ENCODE assay signal across 16 cellular contexts in the genomic region with DNA sequence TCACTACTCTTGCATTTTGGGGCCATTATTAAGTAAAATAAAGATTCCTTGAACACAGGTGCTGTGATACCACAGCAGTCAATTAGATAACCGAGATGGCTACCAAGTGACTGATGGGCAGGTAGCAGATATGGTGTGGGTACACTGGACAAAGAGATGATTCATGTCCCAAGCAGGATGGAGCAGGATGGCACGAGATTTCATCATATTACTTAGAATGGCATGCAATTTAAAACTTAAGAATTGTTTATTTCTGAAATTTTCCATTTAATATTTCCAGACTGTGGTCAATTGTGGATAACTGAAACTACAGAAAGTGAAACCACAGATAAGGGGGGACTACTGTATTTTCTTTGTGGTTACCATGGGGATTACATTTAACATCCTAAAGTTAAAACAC. TPM values are rescaled to one million over a fixed set of nuclear protein-coding genes. Genes with fewer than 3 reads are reported as not detected.
DNase-seq lines count a peak whose midpoint lies in the region; ATAC-seq and TF ChIP-seq lines count a peak whose summit lies in the region.
"Had no signal": no experiment of that assay in that cellular context is flagged by ENCODE, and none has a peak within 500 bp of the region (broad histone marks: within the 10 kb centered on the region; RNA-seq: fewer than 3 reads in every experiment).

No MANE protein-coding gene starts in this region.

- peaks cover 8% of the 10 kb centered on the region for H3K9me3 Mint-ChIP-seq in CD4-positive, alpha-beta T cell
- H3K9me3 Mint-ChIP-seq in IgD-negative memory B cell, result peaks cover 5 to 10% (median 9%) of the 10 kb centered on the region in 3 donors
- H3K9me3 Mint-ChIP-seq in activated naive CD8-positive, alpha-beta T cell treated with anti-CD3 and anti-CD28 coated beads for 36 hours, result peaks cover 31% of the 10 kb centered on the region

- DNase-seq in CD4-positive, alpha-beta T cell, result no peak
- no peak for DNase-seq in activated naive CD8-positive, alpha-beta T cell treated with anti-CD3 and anti-CD28 coated beads for 36 hours
- DNase-seq in kidney tubule cell (ENCODE audit: low spot score), result peak; percentile 66
- no peak for DNase-seq in UCSD-AML1 (lab: John Stamatoyannopoulos, UW; ENCODE audit: unreplicated experiment)
- DNase-seq in stimulated activated naive CD4-positive, alpha-beta T cell (lab: John Stamatoyannopoulos, UW), result no peak
- no peak for DNase-seq in globus pallidus (ENCODE audit: low spot score)
- DNase-seq in NCI-H1436 treated with DMSO at 0.1 percent for 48 hours (lab: John Stamatoyannopoulos, UW), result no peak
- DNase-seq: effector memory CD4-positive, alpha-beta T cell; H7; head of caudate nucleus; NCI-H1436; retina; stimulated activated CD4-positive, alpha-beta T cell treated with anti-CD3 and anti-CD28 coated beads, Interleukin-4, amount 100 ng/mL, for 1 hour; stomach had no signal

- intact Hi-C loops in CD4-positive, alpha-beta T cell (cut with DNase I, micrococcal nuclease), result no loop called here

- TF ChIP-seq CTCF in CD4-positive, alpha-beta T cell (IDR thresholded peaks at IDR 0.05), result no peak

- POLR2A ChIA-PET in CD4-positive, alpha-beta T cell (lab: Charles Lee), result interaction anchor here (1.3 to 4.8 kb wide), 3 partner anchors 8 to 20 kb away, joined by 3 to 41 read pairs (median 4); no protein-coding TSS in a partner anchor

- H3K27me3 Mint-ChIP-seq in CD4-positive, alpha-beta T cell, result no peaks in the 10 kb centered on the region
- H3K27me3 Mint-ChIP-seq in IgD-negative memory B cell, result no peaks in the 10 kb centered on the region
- H3K27me3 Mint-ChIP-seq in activated naive CD8-positive, alpha-beta T cell treated with anti-CD3 and anti-CD28 coated beads for 36 hours, result no peaks in the 10 kb centered on the region

- CTCF ChIA-PET in CD4-positive, alpha-beta T cell (lab: Charles Lee), result interaction anchor here (0.8 to 1.7 kb wide), 3 partner anchors 12 to 16 kb away, joined by 3 to 8 read pairs (median 4); no protein-coding TSS in a partner anchor

- H3K9me3 ChIP-seq in CD4-positive, alpha-beta T cell (ENCODE audit: control insufficient read depth, low read length), result peaks cover 9% of the 10 kb centered on the region

- peaks cover 49% of the 10 kb centered on the region for H3K4me1 Mint-ChIP-seq in CD4-positive, alpha-beta T cell (ENCODE audit: low read depth)
- H3K4me1 Mint-ChIP-seq in IgD-negative memory B cell, result peaks cover 38 to 54% (median 48%) of the 10 kb centered on the region in 3 donors
- H3K4me1 Mint-ChIP-seq in activated naive CD8-positive, alpha-beta T cell treated with anti-CD3 and anti-CD28 coated beads for 36 hours, result peaks cover 49% of the 10 kb centered on the region

- H3K27me3 ChIP-seq in CD4-positive, alpha-beta T cell (ENCODE audit: control insufficient read depth, insufficient read depth, low read length), result no peaks in the 10 kb centered on the region
- H3K27me3 ChIP-seq: stomach had no signal

- no peak for ATAC-seq in CD4-positive, alpha-beta T cell (ENCODE audit: poor library complexity)

- peak overlapping the region; percentile 46 for H3K27ac Mint-ChIP-seq in CD4-positive, alpha-beta T cell
- peak overlapping the region; percentile 33 to 89 (median 61) for H3K27ac Mint-ChIP-seq in IgD-negative memory B cell
- peak overlapping the region; percentile 89 for H3K27ac Mint-ChIP-seq in activated naive CD8-positive, alpha-beta T cell treated with anti-CD3 and anti-CD28 coated beads for 36 hours

- no peak overlapping the region for H3K4me3 Mint-ChIP-seq in CD4-positive, alpha-beta T cell
- peak overlapping the region; percentile 32 to 72 (median 59) for H3K4me3 Mint-ChIP-seq in IgD-negative memory B cell
- H3K4me3 Mint-ChIP-seq in activated naive CD8-positive, alpha-beta T cell treated with anti-CD3 and anti-CD28 coated beads for 36 hours, result no peak overlapping the region

- H3K36me3 Mint-ChIP-seq in CD4-positive, alpha-beta T cell (ENCODE audit: low read depth), result peaks cover 25% of the 10 kb centered on the region
- peaks cover 9% of the 10 kb centered on the region for H3K36me3 Mint-ChIP-seq in IgD-negative memory B cell
- peaks cover 34% of the 10 kb centered on the region for H3K36me3 Mint-ChIP-seq in activated naive CD8-positive, alpha-beta T cell treated with anti-CD3 and anti-CD28 coated beads for 36 hours

- no peak overlapping the region for H3K27ac ChIP-seq in CD4-positive, alpha-beta T cell (ENCODE audit: low read depth, low read length)
- H3K27ac ChIP-seq: stomach, VCaP had no signal

RNA-seq across cellular contexts. Expression of a gene that starts 7.5 kb away (rescaled TPM):
- total RNA-seq in CD4-positive, alpha-beta T cell, result 100 to 1,000 TPM; 254 to 258 TPM
- 275 TPM for polyA plus RNA-seq in IgD-negative memory B cell
- total RNA-seq in activated naive CD8-positive, alpha-beta T cell treated with anti-CD3 and anti-CD28 coated beads for 36 hours, result 10 to 100 TPM; 84.4 to 86.2 TPM

Comparison
In these comparisons a context has a peak if more than half of its experiments do, and no peak if none do; other contexts are left out.
1. H3K4me3 Mint-ChIP-seq: peak in IgD-negative memory B cell (4 of 4); none in CD4-positive, alpha-beta T cell (single experiment) and activated naive CD8-positive, alpha-beta T cell treated with anti-CD3 and anti-CD28 coated beads for 36 hours (single experiment).
2. Peak in every context shown above with its lines, with median percentiles within 50 percentile points of each other: H3K27ac Mint-ChIP-seq.